16 cellular contexts compared by ENCODE assay signal in the genomic region with DNA sequence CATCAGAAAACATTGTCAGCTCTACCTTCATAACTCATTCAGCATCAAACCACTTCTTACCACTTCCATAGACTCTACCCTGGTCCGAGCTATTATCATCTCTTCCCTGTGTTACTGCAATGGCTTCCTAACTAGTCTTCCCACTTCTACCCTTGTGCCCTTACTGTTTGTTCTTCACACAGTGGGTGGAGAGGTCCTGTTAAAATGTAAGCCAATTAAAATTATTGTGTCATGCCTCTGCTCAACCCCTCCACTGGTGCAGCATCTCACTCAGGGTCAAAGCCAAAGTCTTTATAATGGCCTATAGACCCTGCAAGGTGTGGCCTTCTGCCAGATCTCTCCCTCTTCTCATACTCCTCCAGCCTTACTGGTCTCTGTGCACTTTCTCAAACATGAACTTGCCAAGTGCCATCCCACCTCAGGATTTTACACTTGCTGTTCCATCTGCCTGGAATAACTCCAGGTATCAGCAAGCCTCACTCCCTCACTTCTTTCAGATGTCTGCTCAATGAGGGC. TPM values are rescaled to one million over a fixed set of nuclear protein-coding genes. Genes with fewer than 3 reads are reported as not detected.
A peak's percentile ranks its signal among the peaks of the same experiment; 100 is the strongest.
DNase-seq lines count a peak whose midpoint lies in the region; ATAC-seq and TF ChIP-seq lines count a peak whose summit lies in the region.
"Had no signal": no experiment of that assay in that cellular context is flagged by ENCODE, and none has a peak within 500 bp of the region (broad histone marks: within the 10 kb centered on the region; RNA-seq: fewer than 3 reads in every experiment).

No MANE protein-coding gene starts in this region.

- intact Hi-C loops in mucosa of descending colon (cut with DNase I, micrococcal nuclease): loop anchor here in 1 of 2 donors (5.0 kb wide), 1 partner anchor 177 kb away; no protein-coding TSS in a partner anchor
- intact Hi-C loops in transverse colon (cut with DNase I; ENCODE audit: low total_unique reads): no loop called here

- no peaks in the 10 kb centered on the region for H4K20me1 ChIP-seq in hepatocyte (ENCODE audit: insufficient read depth, poor library complexity, severe bottlenecking)

- ATAC-seq in mucosa of descending colon: peak; percentile 69

- no peak for TF ChIP-seq POLR2A in transverse colon (IDR thresholded peaks at IDR 0.05)

- H3K79me2 ChIP-seq in hepatocyte: no peaks in the 10 kb centered on the region

- H3K4me1 ChIP-seq in HEK293 (ENCODE audit: control insufficient read depth, insufficient read depth, low read length): no peaks in the 10 kb centered on the region; the same call in 1 of the 2 replicates
- H3K4me1 ChIP-seq in mucosa of descending colon (ENCODE audit: low read depth): peaks cover 31% of the 10 kb centered on the region
- H3K4me1 ChIP-seq in transverse colon: peaks cover 0 to 31% (median 17%) of the 10 kb centered on the region in 4 donors
- H3K4me1 ChIP-seq in hepatocyte (ENCODE audit: insufficient read depth): peaks cover 4% of the 10 kb centered on the region

- DNase-seq in G401 (ENCODE audit: low spot score) (peak; percentile 14), mucosa of descending colon (peak in 1 of 3 donors; percentile 58), transverse colon (peak; percentile 30), hepatocyte (ENCODE audit: low spot score) (no peak), Kasumi-1 (lab: John Stamatoyannopoulos, UW) (no peak), NCI-H2029 (lab: John Stamatoyannopoulos, UW) (no peak)
- DNase-seq: C1 segment of cervical spinal cord; CD4-positive, alpha-beta memory T cell; COR-L47; DMS 273 treated with DMSO at 0.1 percent for 48 hours; DMS79; EL; GF-D8; GOT3; HCEC 1CT had no signal

- CTCF ChIA-PET in HEK293 (lab: Yijun Ruan, JAX): interaction anchor here (3.6 to 8.1 kb wide), 4 partner anchors 13 to 256 kb away, joined by 34 to 87 read pairs (median 77); partner anchors contain the start of gene PCDH1

- TF ChIP-seq EP300 in transverse colon (IDR thresholded peaks at IDR 0.05; ENCODE audit: low read depth): no peak

- no peak overlapping the region for H2AFZ ChIP-seq in hepatocyte

- H3K36me3 ChIP-seq in HEK293 (ENCODE audit: control insufficient read depth in 2 of 2, insufficient read depth in 1 of 2, low read length in 2 of 2) (no peaks in the 10 kb centered on the region), mucosa of descending colon (ENCODE audit: low read depth) (no peaks in the 10 kb centered on the region), transverse colon (no peaks in the 10 kb centered on the region), hepatocyte (replicated peaks; ENCODE audit: insufficient read depth, low read depth) (no peaks in the 10 kb centered on the region)

- H3K9me2 ChIP-seq in hepatocyte (replicated peaks; ENCODE audit: insufficient read depth): no peaks in the 10 kb centered on the region

- H3K9me3 ChIP-seq in HEK293 (ENCODE audit: control insufficient read depth, insufficient read depth, low read depth, low read length) (no peaks in the 10 kb centered on the region), mucosa of descending colon (no peaks in the 10 kb centered on the region), transverse colon (no peaks in the 10 kb centered on the region), hepatocyte (ENCODE audit: low read depth) (no peaks in the 10 kb centered on the region)

- TF ChIP-seq CTCF in HEK293 (tag by site-specific recombination; IDR thresholded peaks at IDR 0.05) (no peak), mucosa of descending colon (IDR thresholded peaks at IDR 0.05) (no peak), transverse colon (IDR thresholded peaks at IDR 0.05) (no peak), hepatocyte (IDR thresholded peaks at IDR 0.05; ENCODE audit: poor library complexity) (no peak)

- peaks cover 20% of the 10 kb centered on the region for H3K27me3 ChIP-seq in transverse colon
- peaks cover 57% of the 10 kb centered on the region for H3K27me3 ChIP-seq in hepatocyte

- POLR2A ChIA-PET in HEK293 (lab: Yijun Ruan, JAX): no interaction called here

- H3K4me2 ChIP-seq in hepatocyte: no peak overlapping the region

- H3K4me3 ChIP-seq in HEK293 (ENCODE audit: low read depth, low read length) (no peak overlapping the region), mucosa of descending colon (no peak overlapping the region), transverse colon (no peak overlapping the region), hepatocyte (no peak overlapping the region)

- in situ Hi-C loops in G401 (cut with HindIII; ENCODE audit: low sequenced_read_pairs): no loop called here
- in situ Hi-C loops in transverse colon (cut with MboI; ENCODE audit: low pct_ligation_motif_present in 1 of 4, low pct_unique_long_range_greater_than_20kb in 1 of 4, low sequenced_read_pairs in 3 of 4): loop anchor here (5.0 to 10.0 kb wide), 2 partner anchors 177 to 180 kb away; no protein-coding TSS in a partner anchor

- H3K27ac ChIP-seq in HEK293 (ENCODE audit: extremely low read depth, low read depth, low read length): no peak overlapping the region
- peak overlapping the region in 1 of 4 donors; percentile 53 for H3K27ac ChIP-seq in transverse colon
- no peak overlapping the region for H3K27ac ChIP-seq in hepatocyte

- 48 to 56% methylated on average over 1 of the region's 1 CpG for WGBS in transverse colon (ENCODE audit: low coverage in 1 of 2), 2 donors
- WGBS in hepatocyte (ENCODE audit: low lambda C conversion rate, missing lambda C conversion rate): 70% methylated on average over 1 of the region's 1 CpG

TF ChIP-seq in HEK293, 187 proteins besides CTCF, POLR2A, EP300 and RAD21 (continues in another document):
- TF ChIP-seq ZSCAN16 (tag by site-specific recombination; IDR thresholded peaks at IDR 0.05): no peak
- TF ChIP-seq, protein P1, sequence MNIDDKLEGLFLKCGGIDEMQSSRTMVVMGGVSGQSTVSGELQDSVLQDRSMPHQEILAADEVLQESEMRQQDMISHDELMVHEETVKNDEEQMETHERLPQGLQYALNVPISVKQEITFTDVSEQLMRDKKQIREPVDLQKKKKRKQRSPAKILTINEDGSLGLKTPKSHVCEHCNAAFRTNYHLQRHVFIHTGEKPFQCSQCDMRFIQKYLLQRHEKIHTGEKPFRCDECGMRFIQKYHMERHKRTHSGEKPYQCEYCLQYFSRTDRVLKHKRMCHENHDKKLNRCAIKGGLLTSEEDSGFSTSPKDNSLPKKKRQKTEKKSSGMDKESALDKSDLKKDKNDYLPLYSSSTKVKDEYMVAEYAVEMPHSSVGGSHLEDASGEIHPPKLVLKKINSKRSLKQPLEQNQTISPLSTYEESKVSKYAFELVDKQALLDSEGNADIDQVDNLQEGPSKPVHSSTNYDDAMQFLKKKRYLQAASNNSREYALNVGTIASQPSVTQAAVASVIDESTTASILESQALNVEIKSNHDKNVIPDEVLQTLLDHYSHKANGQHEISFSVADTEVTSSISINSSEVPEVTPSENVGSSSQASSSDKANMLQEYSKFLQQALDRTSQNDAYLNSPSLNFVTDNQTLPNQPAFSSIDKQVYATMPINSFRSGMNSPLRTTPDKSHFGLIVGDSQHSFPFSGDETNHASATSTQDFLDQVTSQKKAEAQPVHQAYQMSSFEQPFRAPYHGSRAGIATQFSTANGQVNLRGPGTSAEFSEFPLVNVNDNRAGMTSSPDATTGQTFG (tag by site-specific recombination; IDR thresholded peaks at IDR 0.05; ENCODE audit: borderline replicate concordance): no peak
- no peak for TF ChIP-seq ZNF169 (tag by site-specific recombination; IDR thresholded peaks at IDR 0.05)
- TF ChIP-seq GLIS2 (tag by site-specific recombination; IDR thresholded peaks at IDR 0.05): no peak
- TF ChIP-seq EGR2 (tag by site-specific recombination; IDR thresholded peaks at IDR 0.05; ENCODE audit: low read depth): peak; percentile 35; the same call in 1 of the 2 replicates
- no peak for TF ChIP-seq ZNF473 (tag by site-specific recombination; IDR thresholded peaks at IDR 0.05)
- no peak for TF ChIP-seq ZNF202 (tag by site-specific recombination; IDR thresholded peaks at IDR 0.05; ENCODE audit: borderline replicate concordance)
- peak; percentile 13; the same call in 1 of the 2 replicates for TF ChIP-seq ZFHX2 (tag by site-specific recombination; conservative IDR thresholded peaks at IDR 0.05)
- TF ChIP-seq, protein P2, sequence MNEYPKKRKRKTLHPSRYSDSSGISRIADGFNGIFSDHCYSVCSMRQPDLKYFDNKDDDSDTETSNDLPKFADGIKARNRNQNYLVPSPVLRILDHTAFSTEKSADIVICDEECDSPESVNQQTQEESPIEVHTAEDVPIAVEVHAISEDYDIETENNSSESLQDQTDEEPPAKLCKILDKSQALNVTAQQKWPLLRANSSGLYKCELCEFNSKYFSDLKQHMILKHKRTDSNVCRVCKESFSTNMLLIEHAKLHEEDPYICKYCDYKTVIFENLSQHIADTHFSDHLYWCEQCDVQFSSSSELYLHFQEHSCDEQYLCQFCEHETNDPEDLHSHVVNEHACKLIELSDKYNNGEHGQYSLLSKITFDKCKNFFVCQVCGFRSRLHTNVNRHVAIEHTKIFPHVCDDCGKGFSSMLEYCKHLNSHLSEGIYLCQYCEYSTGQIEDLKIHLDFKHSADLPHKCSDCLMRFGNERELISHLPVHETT (tag by site-specific recombination; IDR thresholded peaks at IDR 0.05): no peak

RNA-seq across cellular contexts. Expression of gene ARAP3, which starts 22.8 kb away (rescaled TPM):
- total RNA-seq in G401 (2014; rRNA removed; shearing (Covaris generic)): not detected in 2 replicates
- total RNA-seq in mucosa of descending colon (10 to 100 TPM in 1 of 3 donors, 1 to 10 TPM in 2; 5.7 to 10.9 (median 8.0) TPM), transverse colon (1 to 10 TPM; 1.1 to 4.0 (median 3.3) TPM), hepatocyte (4.9 and 5.1 TPM in 2 replicates)
- polyA plus RNA-seq in hepatocyte: 8.4 and 8.6 TPM in 2 replicates

RNA-seq across cellular contexts. Expression of gene FCHSD1, which starts 53.6 kb away (rescaled TPM):
- total RNA-seq in G401 (2014; rRNA removed; shearing (Covaris generic)): 8.8 and 17.7 TPM in 2 replicates
- total RNA-seq in mucosa of descending colon (10 to 100 TPM; 16.3 to 23.3 (median 17.6) TPM), transverse colon (10 to 100 TPM; 26.1 to 69.9 (median 43.1) TPM), hepatocyte (14.1 and 18.0 TPM in 2 replicates)
- polyA plus RNA-seq in hepatocyte: 25.9 and 27.4 TPM in 2 replicates

Comparison
In these comparisons a context has a peak if more than half of its experiments do, and no peak if none do; other contexts are left out.
1. DNase-seq: peak in G401 (single experiment) and transverse colon (single experiment); none in hepatocyte (single experiment), Kasumi-1 (0 of 2) and NCI-H2029 (single experiment).